ENCODE assay signal across 13 cellular contexts in the genomic region with DNA sequence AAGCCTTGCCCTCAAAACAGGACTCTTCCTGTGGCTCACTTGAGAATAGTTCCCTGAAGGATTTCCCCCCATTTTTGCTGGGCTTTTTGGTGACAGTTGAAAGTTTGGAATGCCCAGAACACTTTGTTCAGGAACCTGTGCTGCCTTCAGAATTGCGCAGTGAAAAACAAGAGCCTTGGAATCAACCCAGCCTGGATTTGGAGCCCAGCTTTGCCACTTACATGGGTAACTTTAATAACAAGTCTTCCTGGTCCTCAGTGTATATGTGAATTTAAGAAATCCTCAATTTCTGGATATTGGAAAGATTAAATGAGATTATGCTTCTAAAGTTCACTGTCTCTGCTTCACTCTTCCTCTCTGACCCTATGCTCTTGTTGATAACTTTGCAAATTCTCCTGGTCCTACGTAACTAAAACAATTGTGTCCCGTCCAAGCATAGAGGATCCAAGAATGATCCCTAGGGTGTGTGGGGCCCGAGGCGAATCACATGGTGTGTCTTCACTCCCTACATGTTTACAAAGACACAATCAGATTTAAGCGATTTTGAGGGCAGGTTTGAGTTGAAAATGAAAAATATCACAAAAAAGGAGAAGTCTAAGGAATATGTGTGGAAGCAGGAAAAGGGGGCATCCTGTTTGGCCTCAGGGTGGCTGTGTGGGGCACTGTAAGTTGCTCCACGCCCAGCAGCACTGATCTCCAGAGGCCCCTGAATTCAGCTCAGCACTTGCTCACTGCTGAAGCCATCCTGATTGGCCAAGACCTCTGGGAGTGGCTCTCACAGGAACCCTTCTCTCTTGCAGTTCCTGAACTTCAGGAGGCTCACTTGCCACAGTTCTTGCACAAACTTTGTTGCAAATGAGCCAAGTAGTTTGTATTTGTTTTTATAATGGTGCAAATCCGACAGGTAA.
DNase-seq lines count a peak whose midpoint lies in the region; ATAC-seq and TF ChIP-seq lines count a peak whose summit lies in the region.
"Had no signal": no experiment of that assay in that cellular context is flagged by ENCODE, and none has a peak within 500 bp of the region (broad histone marks: within the 10 kb centered on the region; RNA-seq: fewer than 3 reads in every experiment).

No MANE protein-coding gene starts in this region.

- H3K4me3 ChIP-seq in esophagus muscularis mucosa: no peak overlapping the region
- no peak overlapping the region for H3K4me3 ChIP-seq in mesodermal cell (ENCODE audit: extremely low read depth, insufficient read depth, low read length, poor library complexity, severe bottlenecking)
- H3K4me3 ChIP-seq in thymus (ENCODE audit: low read length): no peak overlapping the region

- no peaks in the 10 kb centered on the region for H3K4me1 Mint-ChIP-seq in T-helper 2 cell treated with Interferon-gamma antibody and Interleukin-4, amounts not matched to agents 5 μg/mL and 100 μg/mL, for 36 hours (ENCODE audit: low read depth)

- H3K27me3 ChIP-seq in esophagus muscularis mucosa: peaks cover 0 to 12% (median 0%) of the 10 kb centered on the region in 4 donors
- H3K27me3 ChIP-seq in thymus (ENCODE audit: control insufficient read depth, insufficient read depth): no peaks in the 10 kb centered on the region

- H3K27ac Mint-ChIP-seq in T-helper 2 cell treated with Interferon-gamma antibody and Interleukin-4, amounts not matched to agents 5 μg/mL and 100 μg/mL, for 36 hours: no peak overlapping the region

- no peaks in the 10 kb centered on the region for H3K27me3 Mint-ChIP-seq in T-helper 2 cell treated with Interferon-gamma antibody and Interleukin-4, amounts not matched to agents 5 μg/mL and 100 μg/mL, for 36 hours (ENCODE audit: low read depth)

- H3K36me3 ChIP-seq in esophagus muscularis mucosa (no peaks in the 10 kb centered on the region), mesodermal cell (ENCODE audit: control insufficient read depth, insufficient read depth, low read length) (no peaks in the 10 kb centered on the region), thymus (ENCODE audit: control insufficient read depth, insufficient read depth) (no peaks in the 10 kb centered on the region)

- no peak for TF ChIP-seq POLR2A in esophagus muscularis mucosa (IDR thresholded peaks at IDR 0.05; ENCODE audit: low read depth)

- no peaks in the 10 kb centered on the region for H3K4me1 ChIP-seq in esophagus muscularis mucosa
- peaks cover 28% of the 10 kb centered on the region for H3K4me1 ChIP-seq in mesodermal cell (ENCODE audit: control insufficient read depth, insufficient read depth, low read length, poor library complexity, severe bottlenecking)
- no peaks in the 10 kb centered on the region for H3K4me1 ChIP-seq in thymus (ENCODE audit: control insufficient read depth, insufficient read depth, low read length)

- H3K4me3 Mint-ChIP-seq in T-helper 2 cell treated with Interferon-gamma antibody and Interleukin-4, amounts not matched to agents 5 μg/mL and 100 μg/mL, for 36 hours: no peak overlapping the region

- ATAC-seq in SK-N-SH treated with all-trans-retinoic acid at 6 μM for 48 hours: peak; percentile 10; the same call in 1 of the 3 replicates

- peaks cover 0 to 4% (median 0%) of the 10 kb centered on the region in 4 donors for H3K9me3 ChIP-seq in esophagus muscularis mucosa
- H3K9me3 ChIP-seq in mesodermal cell (ENCODE audit: control insufficient read depth, low read length): no peaks in the 10 kb centered on the region
- no peaks in the 10 kb centered on the region for H3K9me3 ChIP-seq in thymus (ENCODE audit: control insufficient read depth)

- intact Hi-C loops in esophagus muscularis mucosa (cut with DNase I): no loop called here

- WGBS in esophagus muscularis mucosa: 66% methylated on average over 8 of the region's 8 CpGs
- 82 to 100% methylated on average over 3 to 4 of the region's 8 CpGs for WGBS in mesodermal cell (ENCODE audit: insufficient coverage in 2 of 2), 2 experiments
- 86% methylated on average over 8 of the region's 8 CpGs for WGBS in thymus

- H3K27ac ChIP-seq in esophagus muscularis mucosa (replicated peaks in 1 of 4): peak overlapping the region in 3 of 4 donors; percentile 22 to 41 (median 29)
- peak overlapping the region; percentile 78 for H3K27ac ChIP-seq in mesodermal cell (ENCODE audit: low read depth, low read length, severe bottlenecking)
- H3K27ac ChIP-seq in thymus (ENCODE audit: low read depth): peak overlapping the region; percentile 69

- no peak for TF ChIP-seq EP300 in esophagus muscularis mucosa (IDR thresholded peaks at IDR 0.05)

- DNase-seq in esophagus muscularis mucosa (ENCODE audit: extremely low spot score) (no peak), GM20000 (ENCODE audit: low spot score) (no peak), germinal center (ENCODE audit: low spot score) (no peak)
- no peak for DNase-seq in T-helper 2 cell treated with Interferon-gamma antibody and Interleukin-4, amounts not matched to agents 5 μg/mL and 100 μg/mL, for 36 hours (ENCODE audit: low spot score)
- DNase-seq: activated naive CD4-positive, alpha-beta T cell treated with Interleukin-2 at 50 U/mL for 16 hours; C1 segment of cervical spinal cord; NCI-H187 treated with DMSO at 0.1 percent for 48 hours; NCI-H526 treated with DMSO at 0.1 percent for 48 hours; stimulated activated naive CD4-positive, alpha-beta T cell treated with Interleukin-2 at 50 U/mL for 16 hours; T-helper 9 cell had no signal

- no peaks in the 10 kb centered on the region for H3K36me3 Mint-ChIP-seq in T-helper 2 cell treated with Interferon-gamma antibody and Interleukin-4, amounts not matched to agents 5 μg/mL and 100 μg/mL, for 36 hours (ENCODE audit: low read depth)

- no peaks in the 10 kb centered on the region for H3K9me3 Mint-ChIP-seq in T-helper 2 cell treated with Interferon-gamma antibody and Interleukin-4, amounts not matched to agents 5 μg/mL and 100 μg/mL, for 36 hours

- TF ChIP-seq CTCF in esophagus muscularis mucosa (IDR thresholded peaks at IDR 0.05) (no peak), GM20000 (IDR thresholded peaks at IDR 0.05; ENCODE audit: extremely low read depth, missing control alignments) (no peak)

TF ChIP-seq in SK-N-SH treated with all-trans-retinoic acid at 6 μM for 48 hours, 23 proteins besides CTCF, POLR2A, EP300 and RAD21:
- no peak for TF ChIP-seq CSDC2 (CRISPR knock-in tag; IDR thresholded peaks at IDR 0.05)
